ENCODE assay signal across 7 cellular contexts in genomic region chr15:50425219-50425618, GRCh38. TPM values are rescaled to one million over a fixed set of nuclear protein-coding genes. Genes with fewer than 3 reads are reported as not detected.
A peak's percentile ranks its signal among the peaks of the same experiment; 100 is the strongest.
DNase-seq lines count a peak whose midpoint lies in the region; ATAC-seq, FAIRE-seq and TF ChIP-seq lines count a peak whose summit lies in the region.

No MANE protein-coding gene starts in this region.

- FAIRE-seq in small intestine (lab: Jason Lieb, UNC), result no peak

- peak overlapping the region; percentile 77 for H3K9ac ChIP-seq in HCT116 (ENCODE audit: low read length)

- H3K9me3 Mint-ChIP-seq in WTC11, result no peaks in the 10 kb centered on the region

- no peak overlapping the region for H2AFZ ChIP-seq in HCT116 (ENCODE audit: low read depth, low read length, poor library complexity, severe bottlenecking)

- H3K4me3 Mint-ChIP-seq in WTC11, result peak overlapping the region; percentile 95

- RAD21 ChIA-PET in HCT116 (lab: Charles Lee; ENCODE audit: low non-redundant PET in 1 of 2, low total read pairs in 2 of 2, uncharacterized antibody in 2 of 2, unreplicated experiment in 2 of 2), result no interaction called here

- no peaks in the 10 kb centered on the region; a peak in 2 of 4 replicates for H3K36me3 ChIP-seq in HCT116 (ENCODE audit: control insufficient read depth in 1 of 2, insufficient read depth in 2 of 2, low read length in 2 of 2)
- no peaks in the 10 kb centered on the region for H3K36me3 ChIP-seq in small intestine (ENCODE audit: control insufficient read depth in 2 of 2, insufficient read depth in 2 of 2, low read length in 2 of 2)

- H3K4me1 Mint-ChIP-seq in WTC11, result peaks cover 14% of the 10 kb centered on the region

- no TSS peak for BruUV-seq in HCT116 (replicated peaks; lab: Mats Ljungman, UMichigan)

- H3K27me3 Mint-ChIP-seq in WTC11 (ENCODE audit: low read depth), result no peaks in the 10 kb centered on the region

- 17% methylated on average over 5 of the region's 5 CpGs for WGBS in right cardiac atrium
- WGBS in small intestine, 3 donors, result 5 to 13% (median 10%) methylated on average over 5 of the region's 5 CpGs

- no peak for TF ChIP-seq POLR2A in HCT116 (IDR thresholded peaks at IDR 0.05; ENCODE audit: borderline replicate concordance, extremely low read depth, insufficient read depth, insufficient read length)

- peak overlapping the region; percentile 96 for H3K27ac Mint-ChIP-seq in WTC11

- H3K4me2 ChIP-seq in HCT116 (ENCODE audit: low read length), result peak overlapping the region; percentile 72

- H3K9me2 ChIP-seq in HCT116 (ENCODE audit: insufficient read depth), result no peaks in the 10 kb centered on the region

- peaks cover 60% of the 10 kb centered on the region for H3K79me2 ChIP-seq in HCT116 (ENCODE audit: insufficient read depth, low read length)

- ATAC-seq in HCT116, result no peak
- ATAC-seq in WTC11, result no peak
- ATAC-seq in right cardiac atrium, result no peak
- no peak for ATAC-seq in HG03354 (IDR thresholded peaks at IDR 0.05; ENCODE audit: poor library complexity, severe bottlenecking, unreplicated experiment)
- ATAC-seq in GM21786 (IDR thresholded peaks at IDR 0.05; ENCODE audit: unreplicated experiment), result no peak

- CTCF ChIA-PET in HCT116 (lab: Charles Lee), result no interaction called here
- CTCF ChIA-PET in WTC11 (lab: Charles Lee), result interaction anchor here (0.7 kb wide), 1 partner anchor 10 kb away, joined by 4 read pairs; no protein-coding TSS in a partner anchor

- H3K4me3 ChIP-seq in HCT116 (replicated peaks in 1 of 2; ENCODE audit: low read depth in 1 of 2, low read length in 2 of 2) (peak overlapping the region; percentile 62 to 76), right cardiac atrium (ENCODE audit: low read length) (peak overlapping the region; percentile 90), small intestine (ENCODE audit: low read depth in 1 of 2, low read length in 2 of 2) (peak overlapping the region; percentile 18 to 91)

- DNase-seq in HCT116 (ENCODE audit: low read depth, low spot score), result no peak
- DNase-seq in WTC11 (ENCODE audit: low spot score), result no peak
- no peak for DNase-seq in right cardiac atrium
- DNase-seq in small intestine, result no peak
- DNase-seq in cerebellar nuclear complex (lab: John Stamatoyannopoulos, UW), result no peak

- H3K4me1 ChIP-seq in HCT116 (ENCODE audit: control insufficient read depth in 1 of 2, insufficient read depth in 2 of 2, low read length in 2 of 2) (peaks cover 7 to 14% of the 10 kb centered on the region in 2 experiments), right cardiac atrium (ENCODE audit: control insufficient read depth, insufficient read depth, low read length) (no peaks in the 10 kb centered on the region), small intestine (ENCODE audit: control insufficient read depth in 2 of 2, insufficient read depth in 1 of 2, low read depth in 1 of 2, low read length in 1 of 2) (peaks cover 0 to 2% of the 10 kb centered on the region in 2 donors)

- intact Hi-C loops in HCT116 (cut with micrococcal nuclease), result no loop called here
- intact Hi-C loops in right cardiac atrium (cut with DNase I), result no loop called here

- no peaks in the 10 kb centered on the region for H3K9me3 ChIP-seq in HCT116 (ENCODE audit: control insufficient read depth in 1 of 2, insufficient read depth in 1 of 2, low read depth in 1 of 2, low read length in 2 of 2)
- H3K9me3 ChIP-seq in right cardiac atrium (ENCODE audit: control insufficient read depth, low read length), result no peaks in the 10 kb centered on the region
- H3K9me3 ChIP-seq in small intestine (ENCODE audit: control insufficient read depth, low read depth), result no peaks in the 10 kb centered on the region

- H3K36me3 Mint-ChIP-seq in WTC11, result 0 out of 2 replicates have a peak, but pooled peaks cover 3% of the 10 kb centered on the region

- TF ChIP-seq CTCF in HCT116 (IDR thresholded peaks at IDR 0.05 in 2 of 3, conservative IDR thresholded peaks at IDR 0.05 in 1 of 3; ENCODE audit: borderline replicate concordance in 1 of 3, insufficient read depth in 1 of 3, low read depth in 2 of 3, low read length in 2 of 3), result no peak
- TF ChIP-seq CTCF in WTC11 (IDR thresholded peaks at IDR 0.05), result no peak

- POLR2A ChIA-PET in HCT116 (lab: Charles Lee), result interaction anchor here (1.0 to 1.6 kb wide), 2 partner anchors 9 to 70 kb away, joined by 4 to 8 read pairs; partner anchors contain the start of gene GABPB1
- POLR2A ChIA-PET in WTC11 (lab: Charles Lee), result interaction anchor here (0.7 kb wide), 2 partner anchors 72 to 341 kb away, joined by 3 read pairs; no protein-coding TSS in a partner anchor

- no peaks in the 10 kb centered on the region for H3K27me3 ChIP-seq in HCT116 (ENCODE audit: insufficient read depth, low read length)
- H3K27me3 ChIP-seq in right cardiac atrium (ENCODE audit: control insufficient read depth, insufficient read depth), result no peaks in the 10 kb centered on the region
- H3K27me3 ChIP-seq in small intestine (ENCODE audit: control insufficient read depth in 2 of 2, insufficient read depth in 2 of 2, low read length in 2 of 2), result no peaks in the 10 kb centered on the region

- peaks cover 9% of the 10 kb centered on the region; the same call in 1 of the 2 replicates for H4K20me1 ChIP-seq in HCT116 (ENCODE audit: insufficient read depth)

- TF ChIP-seq RAD21 in HCT116 (IDR thresholded peaks at IDR 0.05; ENCODE audit: low read depth), result no peak

- H3K27ac ChIP-seq in HCT116 (ENCODE audit: low read depth, low read length) (no peak overlapping the region; the same call in 1 of the 2 replicates), right cardiac atrium (ENCODE audit: low read length) (no peak overlapping the region), small intestine (ENCODE audit: low read depth in 1 of 2, low read length in 1 of 2) (peak overlapping the region in 1 of 2 donors; percentile 98)

TF ChIP-seq in HCT116, 20 proteins besides CTCF, POLR2A, EP300 and RAD21 (continues in another document):
- TF ChIP-seq TCF7L2 (IDR thresholded peaks at IDR 0.05; ENCODE audit: borderline replicate concordance, extremely low read depth, insufficient read depth, insufficient read length) (no peak), YY1 (IDR thresholded peaks at IDR 0.05; ENCODE audit: extremely low read depth, insufficient replicate concordance, low read depth, low read length) (no peak), ZNF274 (IDR thresholded peaks at IDR 0.05; ENCODE audit: low read depth, low read length) (no peak)
- TF ChIP-seq, protein P1, sequence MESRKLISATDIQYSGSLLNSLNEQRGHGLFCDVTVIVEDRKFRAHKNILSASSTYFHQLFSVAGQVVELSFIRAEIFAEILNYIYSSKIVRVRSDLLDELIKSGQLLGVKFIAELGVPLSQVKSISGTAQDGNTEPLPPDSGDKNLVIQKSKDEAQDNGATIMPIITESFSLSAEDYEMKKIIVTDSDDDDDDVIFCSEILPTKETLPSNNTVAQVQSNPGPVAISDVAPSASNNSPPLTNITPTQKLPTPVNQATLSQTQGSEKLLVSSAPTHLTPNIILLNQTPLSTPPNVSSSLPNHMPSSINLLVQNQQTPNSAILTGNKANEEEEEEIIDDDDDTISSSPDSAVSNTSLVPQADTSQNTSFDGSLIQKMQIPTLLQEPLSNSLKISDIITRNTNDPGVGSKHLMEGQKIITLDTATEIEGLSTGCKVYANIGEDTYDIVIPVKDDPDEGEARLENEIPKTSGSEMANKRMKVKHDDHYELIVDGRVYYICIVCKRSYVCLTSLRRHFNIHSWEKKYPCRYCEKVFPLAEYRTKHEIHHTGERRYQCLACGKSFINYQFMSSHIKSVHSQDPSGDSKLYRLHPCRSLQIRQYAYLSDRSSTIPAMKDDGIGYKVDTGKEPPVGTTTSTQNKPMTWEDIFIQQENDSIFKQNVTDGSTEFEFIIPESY (IDR thresholded peaks at IDR 0.05; ENCODE audit: extremely low read depth, insufficient replicate concordance, low read length), result no peak

TF ChIP-seq in WTC11, 78 proteins besides CTCF, POLR2A, EP300 and RAD21 (continues in another document):
- TF ChIP-seq, protein P2, sequence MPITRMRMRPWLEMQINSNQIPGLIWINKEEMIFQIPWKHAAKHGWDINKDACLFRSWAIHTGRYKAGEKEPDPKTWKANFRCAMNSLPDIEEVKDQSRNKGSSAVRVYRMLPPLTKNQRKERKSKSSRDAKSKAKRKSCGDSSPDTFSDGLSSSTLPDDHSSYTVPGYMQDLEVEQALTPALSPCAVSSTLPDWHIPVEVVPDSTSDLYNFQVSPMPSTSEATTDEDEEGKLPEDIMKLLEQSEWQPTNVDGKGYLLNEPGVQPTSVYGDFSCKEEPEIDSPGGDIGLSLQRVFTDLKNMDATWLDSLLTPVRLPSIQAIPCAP (CRISPR knock-in tag; IDR thresholded peaks at IDR 0.05), result no peak
- no peak for TF ChIP-seq MYBL2 (CRISPR knock-in tag; IDR thresholded peaks at IDR 0.05)
- no peak for TF ChIP-seq FOXK1 (CRISPR knock-in tag; IDR thresholded peaks at IDR 0.05)
- no peak for TF ChIP-seq ZNF281 (CRISPR knock-in tag; IDR thresholded peaks at IDR 0.05)
- TF ChIP-seq CREM (CRISPR knock-in tag; IDR thresholded peaks at IDR 0.05), result no peak
- no peak for TF ChIP-seq TEAD1 (CRISPR knock-in tag; IDR thresholded peaks at IDR 0.05)
- no peak for TF ChIP-seq ZBTB21 (CRISPR knock-in tag; IDR thresholded peaks at IDR 0.05; ENCODE audit: borderline replicate concordance)
- TF ChIP-seq NFATC4 (CRISPR knock-in tag; IDR thresholded peaks at IDR 0.05), result no peak
- no peak for TF ChIP-seq GTF2I (CRISPR knock-in tag; conservative IDR thresholded peaks at IDR 0.05)

RNA-seq across cellular contexts. Expression of gene USP8, which starts 1.0 kb away (rescaled TPM):
- total RNA-seq in HCT116 (2021; ENCODE audit: unreplicated experiment) (67.9 TPM), WTC11 (2021) (56.4 to 63.7 TPM (median 59.4 TPM) in 3 replicates), right cardiac atrium (10 to 100 TPM; 39.8 to 49.0 (median 45.1) TPM)
- polyA plus RNA-seq in HCT116 (2012), result 28.8 and 30.3 TPM in 2 replicates
- polyA plus RNA-seq in right cardiac atrium (23.9 TPM), small intestine (10 to 100 TPM; 27.4 to 40.0 (median 38.2) TPM)
